9 cellular contexts compared by ENCODE assay signal in genomic region chr6:132937466-132937906, GRCh38.
DNase-seq lines count a peak whose midpoint lies in the region; ATAC-seq, FAIRE-seq and TF ChIP-seq lines count a peak whose summit lies in the region.
"Had no signal": no experiment of that assay in that cellular context is flagged by ENCODE, and none has a peak within 500 bp of the region (broad histone marks: within the 10 kb centered on the region; RNA-seq: fewer than 3 reads in every experiment).

No MANE protein-coding gene starts in this region.

- ATAC-seq in HG03432 (IDR thresholded peaks at IDR 0.05; ENCODE audit: unreplicated experiment): peak; percentile 46
- ATAC-seq in stimulated activated naive B cell treated with anti-CD40 and anti-IgM and Interleukin-4, amounts not matched to agents 10 μg/mL and 1 μg/mL and 100 μg/mL, for 72 hours (replicated peaks): no peak
- no peak for ATAC-seq in activated T-helper 17 cell treated with anti-CD3 and anti-CD28 coated beads, Interleukin-2, amount 50 U/mL, for 72 hours (replicated peaks)
- ATAC-seq: left colon had no signal

- H3K18ac ChIP-seq in mesenchymal stem cell (ENCODE audit: low read depth in 1 of 2, low read length in 2 of 2): no peak overlapping the region

- no peak overlapping the region for H3K27ac ChIP-seq in mesenchymal stem cell (ENCODE audit: low read length, poor library complexity, severe bottlenecking)

- no peak overlapping the region for H2AK5ac ChIP-seq in mesenchymal stem cell (ENCODE audit: low read length, severe bottlenecking)

- H3K27ac Mint-ChIP-seq in Calu3 (ENCODE audit: unreplicated experiment): no peak overlapping the region
- H3K27ac Mint-ChIP-seq in stimulated activated naive B cell treated with anti-CD40 and anti-IgM and Interleukin-4, amounts not matched to agents 10 μg/mL and 1 μg/mL and 100 μg/mL, for 72 hours: no peak overlapping the region
- H3K27ac Mint-ChIP-seq in activated T-helper 17 cell treated with anti-CD3 and anti-CD28 coated beads, Interleukin-2, amount 50 U/mL, for 72 hours: no peak overlapping the region

- no peaks in the 10 kb centered on the region for H3K27me3 Mint-ChIP-seq in Calu3 (ENCODE audit: unreplicated experiment)
- H3K27me3 Mint-ChIP-seq in stimulated activated naive B cell treated with anti-CD40 and anti-IgM and Interleukin-4, amounts not matched to agents 10 μg/mL and 1 μg/mL and 100 μg/mL, for 72 hours: peaks cover 12 to 18% of the 10 kb centered on the region in 2 donors
- peaks cover 15% of the 10 kb centered on the region for H3K27me3 Mint-ChIP-seq in activated T-helper 17 cell treated with anti-CD3 and anti-CD28 coated beads, Interleukin-2, amount 50 U/mL, for 72 hours

- H4K91ac ChIP-seq in mesenchymal stem cell (ENCODE audit: low read length): no peak overlapping the region

- peaks cover 8% of the 10 kb centered on the region for H3K4me1 Mint-ChIP-seq in Calu3 (ENCODE audit: low read depth, unreplicated experiment)
- H3K4me1 Mint-ChIP-seq in stimulated activated naive B cell treated with anti-CD40 and anti-IgM and Interleukin-4, amounts not matched to agents 10 μg/mL and 1 μg/mL and 100 μg/mL, for 72 hours: no peaks in the 10 kb centered on the region
- H3K4me1 Mint-ChIP-seq in activated T-helper 17 cell treated with anti-CD3 and anti-CD28 coated beads, Interleukin-2, amount 50 U/mL, for 72 hours: no peaks in the 10 kb centered on the region

- no peak overlapping the region for H4K8ac ChIP-seq in mesenchymal stem cell (ENCODE audit: low read length)

- H3K79me1 ChIP-seq in mesenchymal stem cell (replicated peaks; ENCODE audit: low read length, poor library complexity, severe bottlenecking): no peaks in the 10 kb centered on the region

- H3K9me3 ChIP-seq in mesenchymal stem cell (ENCODE audit: control insufficient read depth, low read length): no peaks in the 10 kb centered on the region

- no peak overlapping the region for H2AFZ ChIP-seq in mesenchymal stem cell (ENCODE audit: low read depth, low read length)

- TF ChIP-seq CTCF in Calu3 (IDR thresholded peaks at IDR 0.05; ENCODE audit: unreplicated experiment): peak; percentile 58
- TF ChIP-seq CTCF in bronchial epithelial cell (IDR thresholded peaks at IDR 0.05; ENCODE audit: insufficient read depth, low read length, severe bottlenecking): peak; percentile 74

- no peak overlapping the region for H3K23ac ChIP-seq in mesenchymal stem cell (ENCODE audit: low read length in 2 of 2)

- H3K36me3 Mint-ChIP-seq in Calu3 (ENCODE audit: insufficient read depth, unreplicated experiment): no peaks in the 10 kb centered on the region
- no peaks in the 10 kb centered on the region for H3K36me3 Mint-ChIP-seq in stimulated activated naive B cell treated with anti-CD40 and anti-IgM and Interleukin-4, amounts not matched to agents 10 μg/mL and 1 μg/mL and 100 μg/mL, for 72 hours
- no peaks in the 10 kb centered on the region for H3K36me3 Mint-ChIP-seq in activated T-helper 17 cell treated with anti-CD3 and anti-CD28 coated beads, Interleukin-2, amount 50 U/mL, for 72 hours (ENCODE audit: low read depth)

- intact Hi-C loops in Calu3 (cut with micrococcal nuclease; ENCODE audit: unreplicated experiment): loop anchor here (1.0 to 2.0 kb wide), 3 partner anchors 23 to 615 kb away; no protein-coding TSS in a partner anchor

- no peak overlapping the region for H3K4me2 ChIP-seq in mesenchymal stem cell (ENCODE audit: low read length, poor library complexity, severe bottlenecking)

- WGBS in mesenchymal stem cell: 56% methylated on average over 4 of the region's 5 CpGs

- no peak overlapping the region for H3K4me3 ChIP-seq in bronchial epithelial cell (ENCODE audit: low read depth, low read length)
- no peak overlapping the region for H3K4me3 ChIP-seq in mesenchymal stem cell (ENCODE audit: insufficient read depth in 1 of 2, low read depth in 1 of 2, low read length in 2 of 2)

- no peak overlapping the region for H3K14ac ChIP-seq in mesenchymal stem cell (ENCODE audit: low read length in 2 of 2)

- no TSS peak for BruUV-seq in Calu3 (replicated peaks; lab: Mats Ljungman, UMichigan)

- no peak for FAIRE-seq in bronchial epithelial cell (lab: Jason Lieb, UNC)

- DNase-seq in Calu3 (peak; percentile 80), NCI-H774 (lab: John Stamatoyannopoulos, UW) (peak; percentile 84), bronchial epithelial cell (ENCODE audit: low read depth) (peak; percentile 74), mesenchymal stem cell (peak; percentile 25), activated gamma-delta T cell (lab: John Stamatoyannopoulos, UW) (no peak)
- DNase-seq in stimulated activated naive B cell treated with anti-CD40 and anti-IgM and Interleukin-4, amounts not matched to agents 10 μg/mL and 1 μg/mL and 100 μg/mL, for 72 hours: no peak

- H3K4me1 ChIP-seq in mesenchymal stem cell (ENCODE audit: control insufficient read depth, insufficient read depth, low read depth, low read length): peaks cover 5% of the 10 kb centered on the region

- CTCF ChIA-PET in Calu3 (lab: Charles Lee): interaction anchor here (0.5 to 1.2 kb wide), 8 partner anchors 14 to 615 kb away, joined by 3 to 6 read pairs (median 3); no protein-coding TSS in a partner anchor

- H2BK120ac ChIP-seq in mesenchymal stem cell (ENCODE audit: low read depth, low read length): no peak overlapping the region

- H3K9ac ChIP-seq in mesenchymal stem cell (ENCODE audit: low read length): no peak overlapping the region

- H2BK15ac ChIP-seq in mesenchymal stem cell (ENCODE audit: low read depth, poor library complexity, severe bottlenecking): no peak overlapping the region

- peaks cover 4% of the 10 kb centered on the region for H3K9me3 Mint-ChIP-seq in Calu3 (ENCODE audit: low read depth, unreplicated experiment)
- H3K9me3 Mint-ChIP-seq in stimulated activated naive B cell treated with anti-CD40 and anti-IgM and Interleukin-4, amounts not matched to agents 10 μg/mL and 1 μg/mL and 100 μg/mL, for 72 hours: peaks cover 4 to 5% of the 10 kb centered on the region in 2 donors
- no peaks in the 10 kb centered on the region for H3K9me3 Mint-ChIP-seq in activated T-helper 17 cell treated with anti-CD3 and anti-CD28 coated beads, Interleukin-2, amount 50 U/mL, for 72 hours

- H3K4ac ChIP-seq in mesenchymal stem cell (ENCODE audit: low read depth in 1 of 2, low read length in 2 of 2): no peak overlapping the region

- H2BK12ac ChIP-seq in mesenchymal stem cell (ENCODE audit: low read length in 2 of 2): no peak overlapping the region

- H2BK5ac ChIP-seq in mesenchymal stem cell (ENCODE audit: low read depth, low read length, poor library complexity, severe bottlenecking): no peak overlapping the region

- no peaks in the 10 kb centered on the region for H3K36me3 ChIP-seq in bronchial epithelial cell (ENCODE audit: control insufficient read depth, insufficient read depth, low read length)
- H3K36me3 ChIP-seq in mesenchymal stem cell (ENCODE audit: control insufficient read depth in 1 of 2, insufficient read depth in 2 of 2, low read depth in 1 of 2, low read length in 2 of 2): no peaks in the 10 kb centered on the region

- H3K27me3 ChIP-seq in bronchial epithelial cell (ENCODE audit: control insufficient read depth, insufficient read depth, low read length): no peaks in the 10 kb centered on the region
- peaks cover 0 to 47% of the 10 kb centered on the region in 2 experiments for H3K27me3 ChIP-seq in mesenchymal stem cell (ENCODE audit: control insufficient read depth in 1 of 2, insufficient read depth in 1 of 2, low read length in 2 of 2)

- peak overlapping the region; percentile 48 for H3K4me3 Mint-ChIP-seq in Calu3 (ENCODE audit: low read depth, unreplicated experiment)
- H3K4me3 Mint-ChIP-seq in stimulated activated naive B cell treated with anti-CD40 and anti-IgM and Interleukin-4, amounts not matched to agents 10 μg/mL and 1 μg/mL and 100 μg/mL, for 72 hours: no peak overlapping the region
- no peak overlapping the region for H3K4me3 Mint-ChIP-seq in activated T-helper 17 cell treated with anti-CD3 and anti-CD28 coated beads, Interleukin-2, amount 50 U/mL, for 72 hours

Comparison
In these comparisons a context has a peak if more than half of its experiments do, and no peak if none do; other contexts are left out.
1. DNase-seq: peak in Calu3 (single experiment), NCI-H774 (single experiment), bronchial epithelial cell (single experiment) and mesenchymal stem cell (single experiment); none in activated gamma-delta T cell (single experiment) and stimulated activated naive B cell treated with anti-CD40 and anti-IgM and Interleukin-4, amounts not matched to agents 10 μg/mL and 1 μg/mL and 100 μg/mL, for 72 hours (single experiment).